Comparison of ENCODE assay signal across 14 cellular contexts in genomic region chr10:75922435-75922834, GRCh38.
DNase-seq lines count a peak whose midpoint lies in the region; TF ChIP-seq lines count a peak whose summit lies in the region.
"Had no signal": no experiment of that assay in that cellular context is flagged by ENCODE, and none has a peak within 500 bp of the region (broad histone marks: within the 10 kb centered on the region; RNA-seq: fewer than 3 reads in every experiment).

No MANE protein-coding gene starts in this region.

- H3K4me2 ChIP-seq in GM23248 (ENCODE audit: unreplicated experiment): no peak overlapping the region
- H3K4me2 ChIP-seq in neural progenitor cell: no peak overlapping the region

- no peak overlapping the region for H3K9ac ChIP-seq in GM23248
- H3K9ac ChIP-seq in neural progenitor cell: no peak overlapping the region

- intact Hi-C loops in stomach (cut with DNase I; ENCODE audit: low total_unique reads): loop anchor here (10.0 kb wide), 1 partner anchor 112 kb away; no protein-coding TSS in a partner anchor

- H2AFZ ChIP-seq in GM23248: no peak overlapping the region
- H2AFZ ChIP-seq in neural progenitor cell (replicated peaks): no peak overlapping the region

- H3K4me3 ChIP-seq in GM23248 (no peak overlapping the region), neural progenitor cell (no peak overlapping the region), stomach (no peak overlapping the region)

- H3K27me3 Mint-ChIP-seq in neural progenitor cell (ENCODE audit: insufficient read depth, low read depth): peaks cover 8% of the 10 kb centered on the region
- H3K27me3 Mint-ChIP-seq: activated CD4-positive, alpha-beta memory T cell treated with anti-CD3 and anti-CD28 coated beads, Interleukin-2, amount 10 ng/mL, durations not matched to agents 7 days and 5 days; activated naive CD4-positive, alpha-beta T cell treated with anti-CD3 and anti-CD28 coated beads, Interleukin-2, amount 10 ng/mL, durations not matched to agents 7 days and 5 days had no signal

- H4K20me1 ChIP-seq in GM23248 (ENCODE audit: insufficient read depth): no peaks in the 10 kb centered on the region
- H4K20me1 ChIP-seq in neural progenitor cell (ENCODE audit: low read depth): no peaks in the 10 kb centered on the region

- no peak overlapping the region for H3K27ac ChIP-seq in GM23248
- H3K27ac ChIP-seq in neural progenitor cell: no peak overlapping the region
- no peak overlapping the region for H3K27ac ChIP-seq in stomach
- H3K27ac ChIP-seq in caudate nucleus (ENCODE audit: low read depth, low read length): no peak overlapping the region

- no peaks in the 10 kb centered on the region for H3K36me3 ChIP-seq in GM23248 (ENCODE audit: low read depth)
- no peaks in the 10 kb centered on the region for H3K36me3 ChIP-seq in neural progenitor cell
- no peaks in the 10 kb centered on the region for H3K36me3 ChIP-seq in stomach

- H3F3A ChIP-seq in GM23248 (ENCODE audit: insufficient read depth) (no peaks in the 10 kb centered on the region), neural progenitor cell (ENCODE audit: low read depth) (no peaks in the 10 kb centered on the region)

- H3K9me3 ChIP-seq in GM23248 (ENCODE audit: low read depth) (no peaks in the 10 kb centered on the region), neural progenitor cell (ENCODE audit: low read depth) (no peaks in the 10 kb centered on the region), stomach (no peaks in the 10 kb centered on the region)

- DNase-seq in GM23248 (peak; percentile 16), NCI-H226 (peak; percentile 3), fibroblast of gingiva (ENCODE audit: low read depth) (peak; percentile 1), neural progenitor cell (ENCODE audit: low spot score) (no peak), stomach (no peak), NCI-H2196 (lab: John Stamatoyannopoulos, UW; ENCODE audit: unreplicated experiment) (no peak), caudate nucleus (lab: John Stamatoyannopoulos, UW) (no peak)
- DNase-seq: activated CD4-positive, alpha-beta memory T cell treated with anti-CD3 and anti-CD28 coated beads, Interleukin-2, amount 10 ng/mL, durations not matched to agents 7 days and 5 days; activated naive CD4-positive, alpha-beta T cell treated with anti-CD3 and anti-CD28 coated beads, Interleukin-2, amount 10 ng/mL, durations not matched to agents 7 days and 5 days; DND-41; hypothalamus; NCI-H1436 treated with DMSO at 0.1 percent for 48 hours; retina; T-helper 17 cell had no signal

- H3K4me1 Mint-ChIP-seq in neural progenitor cell: peaks cover 18% of the 10 kb centered on the region
- H3K4me1 Mint-ChIP-seq: activated CD4-positive, alpha-beta memory T cell treated with anti-CD3 and anti-CD28 coated beads, Interleukin-2, amount 10 ng/mL, durations not matched to agents 7 days and 5 days; activated naive CD4-positive, alpha-beta T cell treated with anti-CD3 and anti-CD28 coated beads, Interleukin-2, amount 10 ng/mL, durations not matched to agents 7 days and 5 days; T-helper 17 cell had no signal

- peaks cover 4% of the 10 kb centered on the region; the same call in 1 of the 2 replicates for H3K27me3 ChIP-seq in GM23248 (replicated peaks; ENCODE audit: insufficient read depth)
- H3K27me3 ChIP-seq in neural progenitor cell: no peaks in the 10 kb centered on the region
- no peaks in the 10 kb centered on the region for H3K27me3 ChIP-seq in stomach

- H3K79me2 ChIP-seq in GM23248 (ENCODE audit: insufficient read depth) (no peaks in the 10 kb centered on the region), neural progenitor cell (ENCODE audit: low read depth) (no peaks in the 10 kb centered on the region)

- no peak for TF ChIP-seq POLR2A in stomach (IDR thresholded peaks at IDR 0.05)

- no peaks in the 10 kb centered on the region for H3K4me1 ChIP-seq in GM23248 (ENCODE audit: insufficient read depth)
- H3K4me1 ChIP-seq in neural progenitor cell: peaks cover 18% of the 10 kb centered on the region
- no peaks in the 10 kb centered on the region for H3K4me1 ChIP-seq in stomach

- no peak for TF ChIP-seq EP300 in stomach (IDR thresholded peaks at IDR 0.05)

- H3K36me3 Mint-ChIP-seq in neural progenitor cell: no peaks in the 10 kb centered on the region
- H3K36me3 Mint-ChIP-seq: activated naive CD4-positive, alpha-beta T cell treated with anti-CD3 and anti-CD28 coated beads, Interleukin-2, amount 10 ng/mL, durations not matched to agents 7 days and 5 days had no signal

- no peaks in the 10 kb centered on the region for H3K9me2 ChIP-seq in GM23248 (ENCODE audit: insufficient read depth)

- H3K27ac Mint-ChIP-seq in neural progenitor cell: no peak overlapping the region
- H3K27ac Mint-ChIP-seq: activated CD4-positive, alpha-beta memory T cell treated with anti-CD3 and anti-CD28 coated beads, Interleukin-2, amount 10 ng/mL, durations not matched to agents 7 days and 5 days; activated naive CD4-positive, alpha-beta T cell treated with anti-CD3 and anti-CD28 coated beads, Interleukin-2, amount 10 ng/mL, durations not matched to agents 7 days and 5 days; T-helper 17 cell had no signal

- H3K4me3 Mint-ChIP-seq in neural progenitor cell: no peak overlapping the region
- H3K4me3 Mint-ChIP-seq: activated CD4-positive, alpha-beta memory T cell treated with anti-CD3 and anti-CD28 coated beads, Interleukin-2, amount 10 ng/mL, durations not matched to agents 7 days and 5 days; activated naive CD4-positive, alpha-beta T cell treated with anti-CD3 and anti-CD28 coated beads, Interleukin-2, amount 10 ng/mL, durations not matched to agents 7 days and 5 days; T-helper 17 cell had no signal

- in situ Hi-C loops in GM23248 (cut with MboI): loop anchor here (25.0 kb wide), 1 partner anchor 510 kb away; the partner anchor contains the start of gene ZNF503

- peak; percentile 13 for TF ChIP-seq CTCF in neural progenitor cell (IDR thresholded peaks at IDR 0.05)
- TF ChIP-seq CTCF in stomach (IDR thresholded peaks at IDR 0.05): peak in 2 of 7 experiments; percentile 17 to 30

- H3K9me3 Mint-ChIP-seq in neural progenitor cell: no peaks in the 10 kb centered on the region
- H3K9me3 Mint-ChIP-seq: activated CD4-positive, alpha-beta memory T cell treated with anti-CD3 and anti-CD28 coated beads, Interleukin-2, amount 10 ng/mL, durations not matched to agents 7 days and 5 days; activated naive CD4-positive, alpha-beta T cell treated with anti-CD3 and anti-CD28 coated beads, Interleukin-2, amount 10 ng/mL, durations not matched to agents 7 days and 5 days had no signal

Comparison
In these comparisons a context has a peak if more than half of its experiments do, and no peak if none do; other contexts are left out.
1. DNase-seq: peak in GM23248 (single experiment), NCI-H226 (single experiment) and fibroblast of gingiva (single experiment); none in neural progenitor cell (single experiment), stomach (single experiment), NCI-H2196 (single experiment) and caudate nucleus (0 of 61).